11 cellular contexts compared by ENCODE assay signal in the genomic region with DNA sequence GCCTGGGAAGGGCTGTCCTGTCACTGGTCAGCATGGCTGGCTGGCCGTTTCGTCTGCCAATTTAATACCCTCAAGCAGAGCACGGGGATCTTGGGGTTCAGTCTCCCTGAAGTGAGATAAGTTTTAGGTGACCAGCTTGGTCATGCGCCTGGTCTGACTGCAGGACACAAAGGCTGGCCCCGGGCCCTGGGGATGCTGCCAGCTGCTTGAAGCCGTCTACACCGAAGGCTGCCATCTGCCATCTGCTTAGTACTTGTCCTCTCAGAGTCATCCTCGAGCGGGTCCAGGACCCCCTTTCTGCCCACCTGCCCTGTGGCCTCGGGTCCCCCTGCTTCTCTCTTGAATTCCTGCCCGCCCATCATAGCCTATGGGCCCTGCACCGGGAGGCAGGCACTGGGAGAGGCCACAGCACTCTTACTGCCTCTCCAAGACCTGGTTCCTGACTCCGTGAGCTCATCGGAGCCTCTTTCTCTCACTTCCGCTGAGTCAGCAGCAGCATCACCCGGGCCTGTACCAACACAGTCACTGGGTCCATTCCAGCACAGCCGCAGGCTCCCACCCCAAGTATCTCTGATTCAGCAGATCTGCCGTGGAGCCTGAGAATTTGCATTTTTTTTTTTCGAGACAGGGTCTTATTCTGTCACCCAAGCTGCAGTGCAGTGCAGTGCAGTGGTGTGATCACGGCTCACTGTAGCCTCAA. TPM values are rescaled to one million over a fixed set of nuclear protein-coding genes. Genes with fewer than 3 reads are reported as not detected.
DNase-seq lines count a peak whose midpoint lies in the region; ATAC-seq and TF ChIP-seq lines count a peak whose summit lies in the region.
"Had no signal": no experiment of that assay in that cellular context is flagged by ENCODE, and none has a peak within 500 bp of the region (broad histone marks: within the 10 kb centered on the region; RNA-seq: fewer than 3 reads in every experiment).

No MANE protein-coding gene starts in this region.

- peak; percentile 46 for DNase-seq in GM12865 (ENCODE audit: low read depth)
- DNase-seq in T1000 (lab: John Stamatoyannopoulos, UW): peak; percentile 64
- DNase-seq in fibroblast of mammary gland (ENCODE audit: low read depth): peak; percentile 86
- DNase-seq in smooth muscle cell (lab: John Stamatoyannopoulos, UW; ENCODE audit: unreplicated experiment): no peak
- no peak for DNase-seq in COR-L47 (lab: John Stamatoyannopoulos, UW)
- no peak for DNase-seq in activated naive CD4-positive, alpha-beta T cell treated with anti-CD3 and anti-CD28 coated beads, Interleukin-2, amount 50 U/mL, for 72 hours (ENCODE audit: low spot score in 2 of 2)

- peaks cover 77% of the 10 kb centered on the region for H4K20me1 ChIP-seq in smooth muscle cell (ENCODE audit: low read depth)

- H3K9me3 ChIP-seq in smooth muscle cell (replicated peaks; ENCODE audit: low read depth): no peaks in the 10 kb centered on the region

- no peak for TF ChIP-seq CTCF in GM12865 (IDR thresholded peaks at IDR 0.05; ENCODE audit: insufficient read depth, low read depth, low read length, missing control alignments)
- no peak for TF ChIP-seq CTCF in fibroblast of mammary gland (conservative IDR thresholded peaks at IDR 0.05; ENCODE audit: control insufficient read depth, insufficient read depth, low read depth, low read length)
- TF ChIP-seq CTCF in smooth muscle cell (IDR thresholded peaks at IDR 0.05; ENCODE audit: borderline replicate concordance, insufficient read depth, poor library complexity, severe bottlenecking): no peak

- no peak overlapping the region for H3K9ac ChIP-seq in smooth muscle cell (ENCODE audit: low read depth)

- H3K4me1 ChIP-seq in smooth muscle cell (ENCODE audit: low read depth): peaks cover 11% of the 10 kb centered on the region

- no peaks in the 10 kb centered on the region for H3K36me3 Mint-ChIP-seq in activated naive CD4-positive, alpha-beta T cell treated with anti-CD3 and anti-CD28 coated beads, Interleukin-2, amount 50 U/mL, for 72 hours

- no peaks in the 10 kb centered on the region for H3K36me3 ChIP-seq in smooth muscle cell (ENCODE audit: low read depth)

- H3K4me2 ChIP-seq in smooth muscle cell: no peak overlapping the region

- H3K27ac ChIP-seq in smooth muscle cell (ENCODE audit: low read depth): peak overlapping the region; percentile 13
- H3K27ac ChIP-seq: dorsolateral prefrontal cortex had no signal

- ATAC-seq in HG02938 (IDR thresholded peaks at IDR 0.05; ENCODE audit: unreplicated experiment) (no peak), GM18511 (IDR thresholded peaks at IDR 0.05; ENCODE audit: unreplicated experiment) (no peak)
- no peak for ATAC-seq in activated naive CD4-positive, alpha-beta T cell treated with anti-CD3 and anti-CD28 coated beads, Interleukin-2, amount 50 U/mL, for 72 hours

- H2AFZ ChIP-seq in smooth muscle cell (ENCODE audit: low read depth): no peak overlapping the region

- H3F3A ChIP-seq in smooth muscle cell (ENCODE audit: low read depth): peaks cover 5% of the 10 kb centered on the region

- H3K4me3 ChIP-seq in GM12865 (ENCODE audit: low read depth, low read length) (no peak overlapping the region), fibroblast of mammary gland (ENCODE audit: control insufficient read depth, low read depth, low read length) (no peak overlapping the region), smooth muscle cell (no peak overlapping the region)
- H3K4me3 ChIP-seq: dorsolateral prefrontal cortex had no signal

- H3K79me2 ChIP-seq in smooth muscle cell (ENCODE audit: low read depth): peaks cover 39% of the 10 kb centered on the region

- 91% methylated on average over 20 of the region's 20 CpGs for WGBS in smooth muscle cell (ENCODE audit: low lambda C conversion rate)

- no peak overlapping the region for H3K27ac Mint-ChIP-seq in activated naive CD4-positive, alpha-beta T cell treated with anti-CD3 and anti-CD28 coated beads, Interleukin-2, amount 50 U/mL, for 72 hours
- H3K27ac Mint-ChIP-seq: nephron had no signal

- H3K9me3 Mint-ChIP-seq in activated naive CD4-positive, alpha-beta T cell treated with anti-CD3 and anti-CD28 coated beads, Interleukin-2, amount 50 U/mL, for 72 hours: no peaks in the 10 kb centered on the region
- H3K9me3 Mint-ChIP-seq: nephron had no signal

- H3K27me3 ChIP-seq in smooth muscle cell (ENCODE audit: low read depth): no peaks in the 10 kb centered on the region

RNA-seq across cellular contexts. Expression of a gene that starts 7.0 kb away (rescaled TPM):
- total RNA-seq in smooth muscle cell: 31.1 and 36.7 TPM in 2 replicates
- polyA plus RNA-seq in smooth muscle cell: 50.8 and 72.9 TPM in 2 replicates
- total RNA-seq in activated naive CD4-positive, alpha-beta T cell treated with anti-CD3 and anti-CD28 coated beads, Interleukin-2, amount 50 U/mL, for 72 hours: under 1 TPM in 1 of 2 donors, not detected in 1; 0.21 TPM
- total RNA-seq: OCI-LY7 had no signal

RNA-seq across cellular contexts. Expression of a gene that starts 23.3 kb away (rescaled TPM):
- not detected in 2 replicates for total RNA-seq in smooth muscle cell
- polyA plus RNA-seq in smooth muscle cell: not detected in 2 replicates
- not detected for total RNA-seq in activated naive CD4-positive, alpha-beta T cell treated with anti-CD3 and anti-CD28 coated beads, Interleukin-2, amount 50 U/mL, for 72 hours
- total RNA-seq: dorsolateral prefrontal cortex, OCI-LY7 had no signal

RNA-seq across cellular contexts. Expression of a gene that starts 29.6 kb away (rescaled TPM):
- 0.22 and 0.76 TPM in 2 replicates for total RNA-seq in smooth muscle cell
- polyA plus RNA-seq in smooth muscle cell: 1.6 and 2.1 TPM in 2 replicates
- total RNA-seq in activated naive CD4-positive, alpha-beta T cell treated with anti-CD3 and anti-CD28 coated beads, Interleukin-2, amount 50 U/mL, for 72 hours: 1 to 10 TPM in 1 of 2 donors, under 1 TPM in 1; 0.23 to 1.9 TPM

RNA-seq across cellular contexts. Expression of a gene that starts 41.8 kb away (rescaled TPM):
- total RNA-seq in smooth muscle cell: 3.9 and 4.4 TPM in 2 replicates
- 1.1 and 1.6 TPM in 2 replicates for polyA plus RNA-seq in smooth muscle cell
- total RNA-seq in activated naive CD4-positive, alpha-beta T cell treated with anti-CD3 and anti-CD28 coated beads, Interleukin-2, amount 50 U/mL, for 72 hours: 1 to 10 TPM; 2.2 to 2.5 TPM

Comparison
In these comparisons a context has a peak if more than half of its experiments do, and no peak if none do; other contexts are left out.
1. DNase-seq: peak in GM12865 (single experiment), T1000 (single experiment) and fibroblast of mammary gland (single experiment); none in smooth muscle cell (single experiment), COR-L47 (single experiment) and activated naive CD4-positive, alpha-beta T cell treated with anti-CD3 and anti-CD28 coated beads, Interleukin-2, amount 50 U/mL, for 72 hours (0 of 2).
2. RNA of a gene that starts 7.0 kb away (total RNA-seq): 31.1 to 36.7 TPM in smooth muscle cell; 0.21 TPM in activated naive CD4-positive, alpha-beta T cell treated with anti-CD3 and anti-CD28 coated beads, Interleukin-2, amount 50 U/mL, for 72 hours; every median in the first group is over 10 times any median in the second.